21 cellular contexts compared by ENCODE assay signal in the genomic region with DNA sequence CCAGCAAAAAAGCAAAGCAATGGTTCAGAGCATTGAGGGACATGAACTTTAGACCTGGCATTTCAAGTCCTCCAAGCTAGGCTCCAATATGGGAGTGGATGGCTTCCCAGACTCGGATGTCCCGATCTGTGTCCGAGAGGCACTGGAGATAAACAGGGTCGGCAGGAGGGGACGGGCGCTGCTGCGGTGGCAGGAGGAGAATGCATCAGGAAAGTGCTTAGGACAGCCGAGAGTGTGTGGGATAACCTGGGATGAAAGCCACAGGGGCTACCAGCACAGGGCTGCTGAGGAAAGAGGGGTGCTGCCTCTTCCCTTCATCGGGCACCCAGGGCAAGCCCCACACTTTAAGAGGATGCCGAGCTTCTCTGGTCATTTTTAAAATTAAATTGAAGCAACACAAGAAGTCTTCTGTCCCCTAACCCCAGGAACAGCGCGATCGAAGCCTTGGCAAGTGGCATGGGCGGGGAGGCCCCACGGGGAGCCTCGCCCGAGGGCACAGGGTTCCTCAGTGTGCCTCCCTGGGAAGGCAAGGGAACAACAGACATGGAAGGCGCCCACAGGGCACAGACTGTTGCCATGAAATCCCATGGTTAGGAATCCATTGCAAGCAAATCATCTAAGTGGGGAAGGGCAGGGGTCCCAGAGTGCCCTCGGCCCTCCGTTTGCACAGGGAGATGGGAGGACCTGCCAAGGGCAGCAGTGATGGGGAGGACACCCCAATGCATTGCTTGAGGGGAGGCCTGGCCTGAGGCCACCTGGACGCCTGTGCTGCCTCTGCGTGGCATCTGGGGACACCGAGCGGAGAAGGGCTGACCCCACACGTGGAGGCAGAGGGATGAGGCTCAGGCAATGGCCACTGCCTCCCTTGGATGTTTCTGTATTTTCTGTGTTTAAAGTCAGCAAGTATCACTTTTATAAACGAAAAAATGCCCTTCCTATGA.
"Had no signal": no experiment of that assay in that cellular context is flagged by ENCODE, and none has a peak within 500 bp of the region (broad histone marks: within the 10 kb centered on the region; RNA-seq: fewer than 3 reads in every experiment).

No MANE protein-coding gene starts in this region.

- H3K27ac Mint-ChIP-seq: activated CD4-positive, alpha-beta memory T cell treated with anti-CD3 and anti-CD28 coated beads, Interleukin-2, amount 10 ng/mL, durations not matched to agents 7 days and 5 days; activated T-cell treated with anti-CD3 and anti-CD28 coated beads, Interleukin-2, amount 50 U/mL, for 24 hours; activated T-helper 2 cell treated with anti-CD3 and anti-CD28 coated beads, Interferon-gamma antibody, Interleukin-2, Interleukin-4, amounts not matched to agents 10 μg/mL and 5 μg/mL and 100 μg/mL, durations not matched to agents 14 hours and 24 hours and 36 hours; dendritic cell treated with granulocyte-macrophage colony-stimulating factor and Interleukin-4, amounts not matched to agents 40 ng/mL and 50 ng/mL, for 4 days; immature natural killer cell; nephron; stimulated activated memory B cell treated with anti-CD40 and anti-IgM and Interleukin-4, amounts not matched to agents 10 μg/mL and 1 μg/mL and 100 μg/mL, for 72 hours; T-cell had no signal

- H3K36me3 ChIP-seq: ascending aorta, gastroesophageal sphincter, heart right ventricle, thyroid gland had no signal

- H3K9me3 ChIP-seq: thyroid gland had no signal

- H3K4me3 Mint-ChIP-seq: activated CD4-positive, alpha-beta memory T cell treated with anti-CD3 and anti-CD28 coated beads, Interleukin-2, amount 10 ng/mL, durations not matched to agents 7 days and 5 days; activated T-cell treated with anti-CD3 and anti-CD28 coated beads, Interleukin-2, amount 50 U/mL, for 24 hours; dendritic cell treated with granulocyte-macrophage colony-stimulating factor and Interleukin-4, amounts not matched to agents 40 ng/mL and 50 ng/mL, for 4 days; immature natural killer cell; nephron; stimulated activated memory B cell treated with anti-CD40 and anti-IgM and Interleukin-4, amounts not matched to agents 10 μg/mL and 1 μg/mL and 100 μg/mL, for 72 hours; T-cell had no signal

- H3K27me3 ChIP-seq: ascending aorta, thyroid gland had no signal

- DNase-seq: activated CD4-positive, alpha-beta memory T cell treated with anti-CD3 and anti-CD28 coated beads, Interleukin-2, amount 10 ng/mL, durations not matched to agents 7 days and 5 days; activated CD4-positive, alpha-beta T cell treated with anti-CD3 and anti-CD28 coated beads for 48 hours; activated CD4-positive, CD25-positive, alpha-beta regulatory T cell; activated naive CD4-positive, alpha-beta T cell treated with Interleukin-2 at 50 U/mL for 16 hours; activated T-cell treated with anti-CD3 and anti-CD28 coated beads, Interleukin-2, amount 50 U/mL, for 24 hours; effector CD8-positive, alpha-beta T cell; heart right ventricle; immature natural killer cell; occipital lobe; stimulated activated CD4-positive, alpha-beta T cell treated with anti-CD3 and anti-CD28 coated beads, Interleukin-4, amount 100 ng/mL, for 4 hours; T-cell; T1000; thyroid gland had no signal

- H3K4me1 Mint-ChIP-seq: activated CD4-positive, alpha-beta memory T cell treated with anti-CD3 and anti-CD28 coated beads, Interleukin-2, amount 10 ng/mL, durations not matched to agents 7 days and 5 days; immature natural killer cell; stimulated activated memory B cell treated with anti-CD40 and anti-IgM and Interleukin-4, amounts not matched to agents 10 μg/mL and 1 μg/mL and 100 μg/mL, for 72 hours; T-cell had no signal

- H3K27ac ChIP-seq: ascending aorta, gastroesophageal sphincter, heart right ventricle, SK-N-MC, skin epidermis, thyroid gland had no signal

- H3K36me3 Mint-ChIP-seq: immature natural killer cell; stimulated activated memory B cell treated with anti-CD40 and anti-IgM and Interleukin-4, amounts not matched to agents 10 μg/mL and 1 μg/mL and 100 μg/mL, for 72 hours; T-cell had no signal

- H3K9me3 Mint-ChIP-seq: immature natural killer cell had no signal

- ATAC-seq: gastroesophageal sphincter; heart right ventricle; stimulated activated memory B cell treated with anti-CD40 and anti-IgM and Interleukin-4, amounts not matched to agents 10 μg/mL and 1 μg/mL and 100 μg/mL, for 72 hours; T-cell had no signal

- H3K27me3 Mint-ChIP-seq: activated CD4-positive, alpha-beta memory T cell treated with anti-CD3 and anti-CD28 coated beads, Interleukin-2, amount 10 ng/mL, durations not matched to agents 7 days and 5 days; dendritic cell treated with granulocyte-macrophage colony-stimulating factor and Interleukin-4, amounts not matched to agents 40 ng/mL and 50 ng/mL, for 4 days had no signal

- H3K4me3 ChIP-seq: ascending aorta, gastroesophageal sphincter, heart right ventricle, SK-N-MC, skin epidermis, thyroid gland had no signal
